In genomic region chr15:58463815-58464697, GRCh38 we compare ENCODE assay signal across 1 cellular context.
TF ChIP-seq lines count a peak whose summit lies in the region.

No MANE protein-coding gene starts in this region.

TF ChIP-seq in IMR-90, 13 proteins besides CTCF, POLR2A, EP300 and RAD21:
- no peak for TF ChIP-seq MAZ (IDR thresholded peaks at IDR 0.05; ENCODE audit: borderline replicate concordance, low read depth, low read length)
- no peak for TF ChIP-seq ELK1 (IDR thresholded peaks at IDR 0.05; ENCODE audit: borderline replicate concordance, low read depth, low read length)
- no peak for TF ChIP-seq RFX5 (IDR thresholded peaks at IDR 0.05; ENCODE audit: low read depth, low read length)
- TF ChIP-seq RCOR1 (IDR thresholded peaks at IDR 0.05; ENCODE audit: insufficient replicate concordance, low read length) = no peak
- no peak for TF ChIP-seq MXI1 (IDR thresholded peaks at IDR 0.05; ENCODE audit: borderline replicate concordance, low read depth, low read length)
- no peak for TF ChIP-seq CEBPB (IDR thresholded peaks at IDR 0.05; ENCODE audit: low read depth, low read length)
- TF ChIP-seq CHD1 (IDR thresholded peaks at IDR 0.05; ENCODE audit: low read depth, low read length) = no peak
- TF ChIP-seq BHLHE40 (IDR thresholded peaks at IDR 0.05; ENCODE audit: low read depth, low read length) = no peak
- TF ChIP-seq SMC3 (IDR thresholded peaks at IDR 0.05; ENCODE audit: low read depth, low read length) = no peak
- no peak for TF ChIP-seq MAFK (IDR thresholded peaks at IDR 0.05; ENCODE audit: low read depth, low read length)
- TF ChIP-seq, protein P1, sequence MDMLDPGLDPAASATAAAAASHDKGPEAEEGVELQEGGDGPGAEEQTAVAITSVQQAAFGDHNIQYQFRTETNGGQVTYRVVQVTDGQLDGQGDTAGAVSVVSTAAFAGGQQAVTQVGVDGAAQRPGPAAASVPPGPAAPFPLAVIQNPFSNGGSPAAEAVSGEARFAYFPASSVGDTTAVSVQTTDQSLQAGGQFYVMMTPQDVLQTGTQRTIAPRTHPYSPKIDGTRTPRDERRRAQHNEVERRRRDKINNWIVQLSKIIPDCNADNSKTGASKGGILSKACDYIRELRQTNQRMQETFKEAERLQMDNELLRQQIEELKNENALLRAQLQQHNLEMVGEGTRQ (IDR thresholded peaks at IDR 0.05; ENCODE audit: low read depth, low read length) = no peak
